25 cellular contexts compared by ENCODE assay signal in the genomic region with DNA sequence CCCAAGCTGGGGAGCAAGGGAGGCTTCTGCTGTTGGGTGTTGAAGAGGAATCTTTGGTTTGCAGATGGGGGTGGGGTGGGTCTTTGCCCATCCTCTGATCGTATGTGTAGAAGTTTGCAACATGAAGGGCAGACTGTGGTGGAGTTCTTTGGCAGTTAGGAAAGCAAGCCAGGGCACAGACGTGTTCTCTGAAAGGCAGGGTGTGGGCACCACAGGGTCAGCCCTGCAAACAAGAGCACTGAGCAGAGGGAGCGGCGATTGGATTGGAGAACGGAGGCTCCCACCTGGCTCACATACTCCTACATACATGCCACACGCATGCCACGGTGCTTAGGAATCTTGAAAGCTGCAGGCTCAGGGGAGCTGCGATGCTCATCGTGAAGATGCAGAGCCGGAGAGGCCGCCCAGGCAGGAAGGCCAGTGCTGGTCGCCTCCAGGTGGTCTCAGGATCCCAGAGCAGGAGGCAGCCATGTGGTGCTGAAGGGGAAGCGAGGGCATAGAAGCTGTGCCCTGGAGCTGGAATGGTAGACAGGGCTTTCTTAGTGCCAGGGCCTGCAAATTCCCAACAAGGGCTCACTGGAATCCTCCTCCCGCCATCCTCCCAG.
"Had no signal": no experiment of that assay in that cellular context is flagged by ENCODE, and none has a peak within 500 bp of the region (broad histone marks: within the 10 kb centered on the region; RNA-seq: fewer than 3 reads in every experiment).

No MANE protein-coding gene starts in this region.

- H3K4me3 ChIP-seq: left ventricle myocardium inferior, lung, mucosa of descending colon, pancreas, prostate gland, skin epidermis, spleen, tibial nerve, uterus had no signal

- H3K27ac ChIP-seq: left ventricle myocardium inferior, pancreas, prostate gland, skin epidermis, spleen, tibial nerve, uterus had no signal

- H3K27me3 ChIP-seq: pancreas, spleen, tibial nerve, uterus had no signal

- H3K4me3 Mint-ChIP-seq: natural killer cell treated with Interleukin-12 subunit alpha and Interleukin-12 subunit beta and Interleukin-15 and Interleukin-18, amount 100 ng/mL, for 72 hours; stimulated activated effector memory CD8-positive, alpha-beta T cell treated with anti-CD3 and anti-CD28 coated beads, Interleukin-12 subunit alpha, Interleukin-12 subunit beta, amount 100 ng/mL, for 72 hours; stimulated activated naive CD8-positive, alpha-beta T cell treated with anti-CD3 and anti-CD28 coated beads, Interleukin-15, amount 100 ng/mL, for 72 hours; type B pancreatic cell had no signal

- H3K9me3 Mint-ChIP-seq: natural killer cell treated with Interleukin-12 subunit alpha and Interleukin-12 subunit beta and Interleukin-15 and Interleukin-18, amount 100 ng/mL, for 72 hours had no signal

- ATAC-seq: mucosa of descending colon; naive thymus-derived CD4-positive, alpha-beta T cell; natural killer cell treated with Interleukin-12 subunit alpha and Interleukin-12 subunit beta and Interleukin-15 and Interleukin-18, amount 100 ng/mL, for 72 hours; pancreas; right cardiac atrium; sciatic nerve; stimulated activated effector memory CD8-positive, alpha-beta T cell treated with anti-CD3 and anti-CD28 coated beads, Interleukin-12 subunit alpha, Interleukin-12 subunit beta, amount 100 ng/mL, for 72 hours; stimulated activated naive CD8-positive, alpha-beta T cell treated with anti-CD3 and anti-CD28 coated beads, Interleukin-15, amount 100 ng/mL, for 72 hours had no signal

- H3K27ac Mint-ChIP-seq: naive thymus-derived CD4-positive, alpha-beta T cell; natural killer cell treated with Interleukin-12 subunit alpha and Interleukin-12 subunit beta and Interleukin-15 and Interleukin-18, amount 100 ng/mL, for 72 hours; stimulated activated effector memory CD8-positive, alpha-beta T cell treated with anti-CD3 and anti-CD28 coated beads, Interleukin-12 subunit alpha, Interleukin-12 subunit beta, amount 100 ng/mL, for 72 hours; stimulated activated naive CD8-positive, alpha-beta T cell treated with anti-CD3 and anti-CD28 coated beads, Interleukin-15, amount 100 ng/mL, for 72 hours; type B pancreatic cell had no signal

- H3K27me3 Mint-ChIP-seq: naive thymus-derived CD4-positive, alpha-beta T cell; natural killer cell treated with Interleukin-12 subunit alpha and Interleukin-12 subunit beta and Interleukin-15 and Interleukin-18, amount 100 ng/mL, for 72 hours; stimulated activated naive CD8-positive, alpha-beta T cell treated with anti-CD3 and anti-CD28 coated beads, Interleukin-15, amount 100 ng/mL, for 72 hours; type B pancreatic cell had no signal

- H3K36me3 Mint-ChIP-seq: natural killer cell treated with Interleukin-12 subunit alpha and Interleukin-12 subunit beta and Interleukin-15 and Interleukin-18, amount 100 ng/mL, for 72 hours had no signal

- H3K4me1 ChIP-seq: pancreas, prostate gland, tibial nerve, uterus had no signal

- H3K36me3 ChIP-seq: left ventricle myocardium inferior, pancreas, prostate gland, uterus had no signal

- H3K9me3 ChIP-seq: left ventricle myocardium inferior, mucosa of descending colon, pancreas, prostate gland, uterus had no signal

- DNase-seq: hypothalamus; islet precursor cell; left ventricle myocardium inferior; midbrain; mucosa of descending colon; naive thymus-derived CD4-positive, alpha-beta T cell; nucleus accumbens; pancreas; posterior cingulate gyrus; retina; right cardiac atrium; spleen; stimulated activated CD4-positive, alpha-beta T cell treated with anti-CD3 and anti-CD28 coated beads, Interleukin-4, amount 100 ng/mL, for 24 hours; stimulated activated naive CD4-positive, alpha-beta T cell treated with Interleukin-2 at 50 U/mL for 16 hours; stimulated activated naive CD8-positive, alpha-beta T cell treated with anti-CD3 and anti-CD28 coated beads, Interleukin-15, amount 100 ng/mL, for 72 hours; substantia nigra; uterus had no signal
